1 cellular context compared by ENCODE assay signal in genomic region chr11:42345933-42346332, GRCh38.
A peak's percentile ranks its signal among the peaks of the same experiment; 100 is the strongest.
TF ChIP-seq lines count a peak whose summit lies in the region.

No MANE protein-coding gene starts in this region.

TF ChIP-seq in K562, 482 proteins besides CTCF, POLR2A, EP300 and RAD21 (continued from another document):
- peak; percentile 63; the same call in 1 of the 2 replicates for TF ChIP-seq ATF3 (IDR thresholded peaks at IDR 0.05)
- TF ChIP-seq ATF3 (CRISPR knock-in tag; conservative IDR thresholded peaks at IDR 0.05): no peak
- TF ChIP-seq HDAC8 (tag; IDR thresholded peaks at IDR 0.05): no peak
- TF ChIP-seq ZNF609 (CRISPR knock-in tag; IDR thresholded peaks at IDR 0.05; ENCODE audit: borderline replicate concordance): no peak
- TF ChIP-seq SPI1 (IDR thresholded peaks at IDR 0.05; ENCODE audit: borderline replicate concordance, low read depth, low read length): no peak
- no peak for TF ChIP-seq ELK3 (CRISPR knock-in tag; IDR thresholded peaks at IDR 0.05)
- TF ChIP-seq KAT2B (IDR thresholded peaks at IDR 0.05; ENCODE audit: low read depth, low read length): no peak
- TF ChIP-seq SRSF7 (optimal IDR thresholded peaks at IDR 0.05; ENCODE audit: low read depth, low read length): no peak
- no peak for TF ChIP-seq ZFP1 (CRISPR knock-in tag; IDR thresholded peaks at IDR 0.05)
- no peak for TF ChIP-seq ZNF24 (IDR thresholded peaks at IDR 0.05)
- TF ChIP-seq FOXJ3 (CRISPR knock-in tag; IDR thresholded peaks at IDR 0.05): no peak
- TF ChIP-seq CEBPG (CRISPR knock-in tag; IDR thresholded peaks at IDR 0.05): no peak
- TF ChIP-seq CEBPG (tag; conservative IDR thresholded peaks at IDR 0.05 in 1 of 2, IDR thresholded peaks at IDR 0.05 in 1 of 2): peak; percentile 39 to 95
- TF ChIP-seq HDAC2 (IDR thresholded peaks at IDR 0.05): no peak
- TF ChIP-seq TOE1 (IDR thresholded peaks at IDR 0.05; ENCODE audit: borderline replicate concordance): no peak
- TF ChIP-seq TOE1 (CRISPR knock-in tag; IDR thresholded peaks at IDR 0.05; ENCODE audit: borderline replicate concordance, low read depth): no peak
- no peak for TF ChIP-seq PPARD (CRISPR knock-in tag; IDR thresholded peaks at IDR 0.05)
- no peak for TF ChIP-seq ZNF785 (CRISPR knock-in tag; IDR thresholded peaks at IDR 0.05)
- TF ChIP-seq PML (IDR thresholded peaks at IDR 0.05; ENCODE audit: low read length): no peak
- TF ChIP-seq ATF4 (CRISPR knock-in tag; IDR thresholded peaks at IDR 0.05): peak; percentile 47; the same call in 1 of the 2 replicates
- TF ChIP-seq ETV6 (IDR thresholded peaks at IDR 0.05; ENCODE audit: borderline replicate concordance in 1 of 2, low read depth in 2 of 2, low read length in 1 of 2): no peak
- no peak for TF ChIP-seq ETV6 (CRISPR knock-in tag; IDR thresholded peaks at IDR 0.05; ENCODE audit: borderline replicate concordance)
- no peak for TF ChIP-seq HEY1 (CRISPR knock-in tag; IDR thresholded peaks at IDR 0.05; ENCODE audit: borderline replicate concordance)
- no peak for TF ChIP-seq MCM5 (IDR thresholded peaks at IDR 0.05; ENCODE audit: low read depth)
- TF ChIP-seq HMGXB4 (CRISPR knock-in tag; IDR thresholded peaks at IDR 0.05): no peak
- TF ChIP-seq GTF2A2 (tag; IDR thresholded peaks at IDR 0.05): no peak
- no peak for TF ChIP-seq KLF6 (CRISPR knock-in tag; IDR thresholded peaks at IDR 0.05; ENCODE audit: borderline replicate concordance)
